Comparison of ENCODE assay signal across 1 cellular context in the genomic region with DNA sequence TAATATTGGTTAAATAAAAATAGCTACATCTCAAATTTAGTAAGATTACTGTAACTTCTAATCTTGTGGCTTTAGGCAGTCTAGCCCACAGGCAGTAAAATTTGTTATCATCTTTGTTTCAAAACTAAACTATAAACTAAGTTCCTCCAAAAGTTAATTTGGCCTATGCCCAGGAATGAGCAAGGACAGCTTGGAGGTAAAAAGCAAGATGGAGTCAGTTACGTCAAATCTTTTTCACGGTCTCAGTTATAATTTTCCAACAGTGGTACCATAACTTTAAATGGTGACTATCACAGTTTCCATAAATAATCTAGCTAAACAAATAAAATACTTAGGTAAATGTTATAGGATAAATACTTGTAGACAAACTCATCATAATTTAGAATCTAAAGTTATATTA.
A peak's percentile ranks its signal among the peaks of the same experiment; 100 is the strongest.
TF ChIP-seq lines count a peak whose summit lies in the region.

No MANE protein-coding gene starts in this region.

TF ChIP-seq in K562, 482 proteins besides CTCF, POLR2A, EP300 and RAD21 (continued from another document):
- no peak for TF ChIP-seq SIN3B (IDR thresholded peaks at IDR 0.05; ENCODE audit: low read depth)
- peak; percentile 95 for TF ChIP-seq GTF2A2 (tag; IDR thresholded peaks at IDR 0.05)
- no peak for TF ChIP-seq ZKSCAN3 (CRISPR knock-in tag; IDR thresholded peaks at IDR 0.05)
- no peak for TF ChIP-seq EP400 (IDR thresholded peaks at IDR 0.05)
- no peak for TF ChIP-seq NR2C1 (IDR thresholded peaks at IDR 0.05)
- TF ChIP-seq NR2C1 (tag; IDR thresholded peaks at IDR 0.05) = peak; percentile 73
- no peak for TF ChIP-seq KAT7 (CRISPR knock-in tag; IDR thresholded peaks at IDR 0.05; ENCODE audit: borderline replicate concordance)
- TF ChIP-seq GTF2E2 (tag; IDR thresholded peaks at IDR 0.05) = no peak
- TF ChIP-seq ZNF589 (CRISPR knock-in tag; IDR thresholded peaks at IDR 0.05; ENCODE audit: low read depth) = peak; percentile 47; the same call in 1 of the 2 replicates
- TF ChIP-seq NFXL1 (CRISPR knock-in tag; IDR thresholded peaks at IDR 0.05) = peak; percentile 41; the same call in 1 of the 2 replicates
- TF ChIP-seq COPS2 (conservative IDR thresholded peaks at IDR 0.05) = no peak
- peak; percentile 84; the same call in 1 of the 2 replicates for TF ChIP-seq HDAC8 (tag; IDR thresholded peaks at IDR 0.05)
- no peak for TF ChIP-seq NR2C2 (CRISPR knock-in tag; IDR thresholded peaks at IDR 0.05)
- peak; percentile 45; the same call in 1 of the 2 replicates for TF ChIP-seq NR2C2 (tag; IDR thresholded peaks at IDR 0.05)
TF ChIP-seq in K562: peak in this region for 83.
